In genomic region chr13:24033527-24034302, GRCh38 we compare ENCODE assay signal across 14 cellular contexts.
DNase-seq lines count a peak whose midpoint lies in the region; ATAC-seq and TF ChIP-seq lines count a peak whose summit lies in the region.
"Had no signal": no experiment of that assay in that cellular context is flagged by ENCODE, and none has a peak within 500 bp of the region (broad histone marks: within the 10 kb centered on the region; RNA-seq: fewer than 3 reads in every experiment).

No MANE protein-coding gene starts in this region.

- H3K27me3 Mint-ChIP-seq in endodermal cell (ENCODE audit: insufficient read depth): no peaks in the 10 kb centered on the region

- no peaks in the 10 kb centered on the region for H3K36me3 ChIP-seq in heart right ventricle
- H3K36me3 ChIP-seq in rectal smooth muscle tissue (ENCODE audit: control insufficient read depth, insufficient read depth, low read length): no peaks in the 10 kb centered on the region
- H3K36me3 ChIP-seq in BE2C: no peaks in the 10 kb centered on the region
- H3K36me3 ChIP-seq in endodermal cell (ENCODE audit: control insufficient read depth, insufficient read depth, low read length): no peaks in the 10 kb centered on the region
- H3K36me3 ChIP-seq: BLaER1 treated with 17β-estradiol and CSF1 and Interleukin-3, amounts not matched to agents 10 nM and 100 nM had no signal

- peak in 6 of 8 donors; percentile 45 to 84 (median 68) for ATAC-seq in heart right ventricle
- no peak for ATAC-seq in HG03442 (IDR thresholded peaks at IDR 0.05; ENCODE audit: unreplicated experiment)
- ATAC-seq: GM23338 had no signal

- DNase-seq in AG08395 (ENCODE audit: low spot score) (peak; percentile 64), amniotic stem cell (lab: John Stamatoyannopoulos, UW) (peak; percentile 39), heart right ventricle (no peak), NCI-H1048 (lab: John Stamatoyannopoulos, UW) (no peak), BE2C (no peak), endodermal cell (no peak)
- DNase-seq: NCI-H2081, OCI-M1, T-helper 9 cell had no signal

- H3K4me1 ChIP-seq in heart right ventricle (peaks cover 0 to 46% (median 27%) of the 10 kb centered on the region in 9 donors), rectal smooth muscle tissue (ENCODE audit: control insufficient read depth, insufficient read depth, low read length) (peaks cover 23% of the 10 kb centered on the region), BE2C (no peaks in the 10 kb centered on the region), endodermal cell (ENCODE audit: control insufficient read depth, insufficient read depth, low read length) (peaks cover 4% of the 10 kb centered on the region)

- H3K36me3 Mint-ChIP-seq in endodermal cell (ENCODE audit: low read depth): no peaks in the 10 kb centered on the region

- TF ChIP-seq CTCF in heart right ventricle (IDR thresholded peaks at IDR 0.05) (no peak), BE2C (IDR thresholded peaks at IDR 0.05; ENCODE audit: low read depth, low read length) (no peak), endodermal cell (conservative IDR thresholded peaks at IDR 0.05) (no peak)

- WGBS in heart right ventricle, 2 donors: 61 to 62% methylated on average over 11 of the region's 11 CpGs
- 87 to 90% methylated on average over 8 to 11 of the region's 11 CpGs for WGBS in endodermal cell (ENCODE audit: insufficient coverage in 1 of 2, insufficient read length in 1 of 2), 2 experiments

- no peaks in the 10 kb centered on the region for H3K9me3 ChIP-seq in heart right ventricle
- no peaks in the 10 kb centered on the region for H3K9me3 ChIP-seq in BE2C
- no peaks in the 10 kb centered on the region for H3K9me3 ChIP-seq in endodermal cell (ENCODE audit: control insufficient read depth, low read length)
- H3K9me3 ChIP-seq: BLaER1 treated with 17β-estradiol and CSF1 and Interleukin-3, amounts not matched to agents 10 nM and 100 nM had no signal

- H3K27ac Mint-ChIP-seq in endodermal cell: no peak overlapping the region
- H3K27ac Mint-ChIP-seq: GM23338, IgD-negative memory B cell had no signal

- H3K27ac ChIP-seq in heart right ventricle: peak overlapping the region in 6 of 10 donors; percentile 52 to 72 (median 67)
- peak overlapping the region; percentile 3 for H3K27ac ChIP-seq in rectal smooth muscle tissue (ENCODE audit: low read depth, low read length)
- no peak overlapping the region for H3K27ac ChIP-seq in endodermal cell (ENCODE audit: low read depth, low read length)
- H3K27ac ChIP-seq: BLaER1 treated with 17β-estradiol and CSF1 and Interleukin-3, amounts not matched to agents 10 nM and 100 nM had no signal

- no peaks in the 10 kb centered on the region for H3K9me3 Mint-ChIP-seq in endodermal cell
- H3K9me3 Mint-ChIP-seq: GM23338 had no signal

- H3K9ac ChIP-seq in rectal smooth muscle tissue (ENCODE audit: low read length): no peak overlapping the region
- no peak overlapping the region for H3K9ac ChIP-seq in endodermal cell (ENCODE audit: extremely low read depth, low read length, poor library complexity, severe bottlenecking)
- H3K9ac ChIP-seq: BLaER1 treated with 17β-estradiol and CSF1 and Interleukin-3, amounts not matched to agents 10 nM and 100 nM had no signal

- no peak overlapping the region for H3K4me3 Mint-ChIP-seq in endodermal cell
- H3K4me3 Mint-ChIP-seq: GM23338, IgD-negative memory B cell had no signal

- intact Hi-C loops in heart right ventricle (cut with DNase I): no loop called here

- H3K27me3 ChIP-seq in heart right ventricle (no peaks in the 10 kb centered on the region), rectal smooth muscle tissue (ENCODE audit: control insufficient read depth, insufficient read depth, low read length) (no peaks in the 10 kb centered on the region), BE2C (no peaks in the 10 kb centered on the region), endodermal cell (ENCODE audit: control insufficient read depth, insufficient read depth, low read length, poor library complexity, severe bottlenecking) (no peaks in the 10 kb centered on the region)
- H3K27me3 ChIP-seq: BLaER1 treated with 17β-estradiol and CSF1 and Interleukin-3, amounts not matched to agents 10 nM and 100 nM had no signal

- H3K4me3 ChIP-seq in heart right ventricle (no peak overlapping the region), rectal smooth muscle tissue (ENCODE audit: low read length) (peak overlapping the region; percentile 5), BE2C (ENCODE audit: low read depth, low read length) (no peak overlapping the region), endodermal cell (ENCODE audit: low read length) (no peak overlapping the region)
- H3K4me3 ChIP-seq: BLaER1 treated with 17β-estradiol and CSF1 and Interleukin-3, amounts not matched to agents 10 nM and 100 nM; GM23338 had no signal

- H3K4me1 Mint-ChIP-seq in endodermal cell: peaks cover 11% of the 10 kb centered on the region
- H3K4me1 Mint-ChIP-seq: IgD-negative memory B cell had no signal

Comparison
In these comparisons a context has a peak if more than half of its experiments do, and no peak if none do; other contexts are left out.
1. DNase-seq: peak in AG08395 (single experiment) and amniotic stem cell (single experiment); none in heart right ventricle (0 of 2), NCI-H1048 (single experiment), BE2C (single experiment) and endodermal cell (single experiment).